Comparison of ENCODE assay signal across 1 cellular context in the genomic region with DNA sequence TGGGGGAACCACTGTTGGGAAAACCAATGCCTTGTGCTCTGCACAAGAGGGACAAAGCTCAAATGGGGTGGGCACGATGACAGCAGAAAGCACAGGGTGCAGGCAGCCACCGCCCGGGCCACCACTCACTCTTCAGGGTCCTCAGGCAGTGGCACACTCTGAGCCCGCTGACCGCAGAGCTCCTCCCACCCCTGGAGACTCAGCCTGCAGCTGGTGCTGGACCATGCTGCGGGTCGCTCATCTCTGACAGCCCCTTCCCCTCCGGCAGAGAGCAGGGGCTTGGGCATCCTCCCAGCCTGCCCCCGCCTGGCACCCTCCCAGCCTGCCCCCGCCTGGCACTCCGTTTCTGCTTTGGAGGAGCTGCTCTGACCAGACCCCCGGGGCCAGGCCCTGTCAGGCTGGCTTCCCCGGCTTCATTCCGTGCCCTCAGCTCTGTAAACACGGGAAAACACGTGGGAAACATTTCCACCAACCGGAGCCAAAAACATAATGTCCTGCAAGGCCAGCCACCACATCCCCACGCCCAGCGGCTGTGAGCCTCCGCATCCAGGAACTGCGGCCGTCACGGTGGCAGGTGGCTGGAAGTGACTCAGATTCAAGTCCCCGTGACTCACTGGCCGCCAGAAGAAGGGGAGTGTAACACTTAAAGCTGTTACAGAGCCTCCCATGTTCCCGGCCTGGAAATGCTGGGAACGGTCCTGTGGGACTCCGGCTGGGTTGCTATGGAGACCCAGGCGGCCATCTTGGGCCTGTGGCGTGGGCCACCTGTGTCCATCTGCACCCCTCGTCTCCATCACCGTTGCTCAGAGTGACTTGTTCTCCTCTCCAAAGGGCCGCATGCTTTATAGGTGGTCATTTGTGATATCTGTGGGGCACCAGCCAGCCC.
TF ChIP-seq lines count a peak whose summit lies in the region.

No MANE protein-coding gene starts in this region.

TF ChIP-seq in HepG2, 621 proteins besides CTCF, POLR2A, EP300 and RAD21 (continued from another document):
- TF ChIP-seq, protein P1, sequence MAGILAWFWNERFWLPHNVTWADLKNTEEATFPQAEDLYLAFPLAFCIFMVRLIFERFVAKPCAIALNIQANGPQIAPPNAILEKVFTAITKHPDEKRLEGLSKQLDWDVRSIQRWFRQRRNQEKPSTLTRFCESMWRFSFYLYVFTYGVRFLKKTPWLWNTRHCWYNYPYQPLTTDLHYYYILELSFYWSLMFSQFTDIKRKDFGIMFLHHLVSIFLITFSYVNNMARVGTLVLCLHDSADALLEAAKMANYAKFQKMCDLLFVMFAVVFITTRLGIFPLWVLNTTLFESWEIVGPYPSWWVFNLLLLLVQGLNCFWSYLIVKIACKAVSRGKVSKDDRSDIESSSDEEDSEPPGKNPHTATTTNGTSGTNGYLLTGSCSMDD (CRISPR knock-in tag; IDR thresholded peaks at IDR 0.05): no peak
- TF ChIP-seq ZSCAN21 (CRISPR knock-in tag; IDR thresholded peaks at IDR 0.05; ENCODE audit: borderline replicate concordance) (no peak), MED13 (CRISPR knock-in tag; IDR thresholded peaks at IDR 0.05) (no peak), CBX5 (CRISPR knock-in tag; IDR thresholded peaks at IDR 0.05; ENCODE audit: borderline replicate concordance) (no peak), MTERF4 (CRISPR knock-in tag; IDR thresholded peaks at IDR 0.05) (no peak), HNRNPUL1 (IDR thresholded peaks at IDR 0.05; ENCODE audit: low read depth, low read length) (no peak), DMAP1 (CRISPR knock-in tag; IDR thresholded peaks at IDR 0.05) (no peak), ZNF562 (CRISPR knock-in tag; IDR thresholded peaks at IDR 0.05; ENCODE audit: borderline replicate concordance) (no peak), ZBTB14 (CRISPR knock-in tag; IDR thresholded peaks at IDR 0.05) (no peak), ZFP36L1 (CRISPR knock-in tag; IDR thresholded peaks at IDR 0.05) (no peak), ZNF773 (CRISPR knock-in tag; IDR thresholded peaks at IDR 0.05; ENCODE audit: borderline replicate concordance) (no peak), GTF2F1 (IDR thresholded peaks at IDR 0.05; ENCODE audit: low read length) (no peak), KAT7 (CRISPR knock-in tag; IDR thresholded peaks at IDR 0.05; ENCODE audit: borderline replicate concordance) (no peak), GABPA (IDR thresholded peaks at IDR 0.05; ENCODE audit: low read depth, low read length) (no peak), GABPA (CRISPR knock-in tag; IDR thresholded peaks at IDR 0.05; ENCODE audit: low read depth) (no peak), SRY (CRISPR knock-in tag; IDR thresholded peaks at IDR 0.05) (no peak), SIX1 (CRISPR knock-in tag; IDR thresholded peaks at IDR 0.05; ENCODE audit: borderline replicate concordance) (no peak), PAWR (CRISPR knock-in tag; IDR thresholded peaks at IDR 0.05; ENCODE audit: borderline replicate concordance) (no peak), TCF7 (IDR thresholded peaks at IDR 0.05; ENCODE audit: low read depth) (no peak), ZNF3 (CRISPR knock-in tag; IDR thresholded peaks at IDR 0.05) (no peak), ZNF547 (CRISPR knock-in tag; IDR thresholded peaks at IDR 0.05) (0 out of 2 replicates have a peak, but pooled peaks have one; percentile 42), ZNF710 (CRISPR knock-in tag; IDR thresholded peaks at IDR 0.05; ENCODE audit: borderline replicate concordance) (0 out of 2 replicates have a peak, but pooled peaks have one; percentile 46), NBN (conservative IDR thresholded peaks at IDR 0.05) (no peak), KLF15 (CRISPR knock-in tag; IDR thresholded peaks at IDR 0.05; ENCODE audit: borderline replicate concordance) (no peak), ZNF275 (CRISPR knock-in tag; IDR thresholded peaks at IDR 0.05; ENCODE audit: borderline replicate concordance) (no peak), RBM22 (optimal IDR thresholded peaks at IDR 0.05; ENCODE audit: low read length) (no peak), CHD4 (IDR thresholded peaks at IDR 0.05; ENCODE audit: borderline replicate concordance, low read length) (no peak), ZNF224 (CRISPR knock-in tag; IDR thresholded peaks at IDR 0.05) (no peak), RBFOX2 (IDR thresholded peaks at IDR 0.05; ENCODE audit: low read depth, low read length) (no peak), ZNF766 (CRISPR knock-in tag; IDR thresholded peaks at IDR 0.05; ENCODE audit: borderline replicate concordance) (no peak), HES4 (CRISPR knock-in tag; IDR thresholded peaks at IDR 0.05; ENCODE audit: borderline replicate concordance) (no peak), KAT2B (IDR thresholded peaks at IDR 0.05; ENCODE audit: borderline replicate concordance, low read depth, low read length) (no peak), ZNF274 (CRISPR knock-in tag; IDR thresholded peaks at IDR 0.05) (0 out of 2 replicates have a peak, but pooled peaks have one; percentile 23), BRCA1 (CRISPR knock-in tag; IDR thresholded peaks at IDR 0.05) (no peak), CENPX (CRISPR knock-in tag; IDR thresholded peaks at IDR 0.05) (no peak), ELF4 (CRISPR knock-in tag; IDR thresholded peaks at IDR 0.05; ENCODE audit: borderline replicate concordance) (no peak), ZNF879 (CRISPR knock-in tag; IDR thresholded peaks at IDR 0.05) (no peak), ATF1 (CRISPR knock-in tag; IDR thresholded peaks at IDR 0.05) (no peak), PRPF4 (IDR thresholded peaks at IDR 0.05; ENCODE audit: low read depth, low read length, poor library complexity, severe bottlenecking) (no peak), NFYC (CRISPR knock-in tag; IDR thresholded peaks at IDR 0.05) (no peak), FLYWCH1 (CRISPR knock-in tag; IDR thresholded peaks at IDR 0.05) (no peak), KDM4B (CRISPR knock-in tag; IDR thresholded peaks at IDR 0.05) (no peak), NFKB2 (CRISPR knock-in tag; IDR thresholded peaks at IDR 0.05; ENCODE audit: borderline replicate concordance) (no peak), RBAK (CRISPR knock-in tag; IDR thresholded peaks at IDR 0.05) (no peak), FOXM1 (CRISPR knock-in tag; IDR thresholded peaks at IDR 0.05) (no peak), BHLHE40 (IDR thresholded peaks at IDR 0.05; ENCODE audit: low read length) (peak; percentile 20; the same call in 1 of the 2 replicates), SP2 (CRISPR knock-in tag; IDR thresholded peaks at IDR 0.05) (no peak), ZNF136 (CRISPR knock-in tag; IDR thresholded peaks at IDR 0.05; ENCODE audit: low read depth) (no peak), RBM39 (IDR thresholded peaks at IDR 0.05; ENCODE audit: low read depth, low read length, poor library complexity, severe bottlenecking) (no peak), SALL1 (CRISPR knock-in tag; IDR thresholded peaks at IDR 0.05) (no peak), CBX2 (IDR thresholded peaks at IDR 0.05; ENCODE audit: low read depth, low read length) (no peak), CBX2 (CRISPR knock-in tag; IDR thresholded peaks at IDR 0.05; ENCODE audit: low read depth) (no peak), SAFB2 (CRISPR knock-in tag; IDR thresholded peaks at IDR 0.05; ENCODE audit: borderline replicate concordance, low read depth) (no peak), FOSL1 (CRISPR knock-in tag; IDR thresholded peaks at IDR 0.05; ENCODE audit: borderline replicate concordance) (no peak)
- TF ChIP-seq, protein P2, sequence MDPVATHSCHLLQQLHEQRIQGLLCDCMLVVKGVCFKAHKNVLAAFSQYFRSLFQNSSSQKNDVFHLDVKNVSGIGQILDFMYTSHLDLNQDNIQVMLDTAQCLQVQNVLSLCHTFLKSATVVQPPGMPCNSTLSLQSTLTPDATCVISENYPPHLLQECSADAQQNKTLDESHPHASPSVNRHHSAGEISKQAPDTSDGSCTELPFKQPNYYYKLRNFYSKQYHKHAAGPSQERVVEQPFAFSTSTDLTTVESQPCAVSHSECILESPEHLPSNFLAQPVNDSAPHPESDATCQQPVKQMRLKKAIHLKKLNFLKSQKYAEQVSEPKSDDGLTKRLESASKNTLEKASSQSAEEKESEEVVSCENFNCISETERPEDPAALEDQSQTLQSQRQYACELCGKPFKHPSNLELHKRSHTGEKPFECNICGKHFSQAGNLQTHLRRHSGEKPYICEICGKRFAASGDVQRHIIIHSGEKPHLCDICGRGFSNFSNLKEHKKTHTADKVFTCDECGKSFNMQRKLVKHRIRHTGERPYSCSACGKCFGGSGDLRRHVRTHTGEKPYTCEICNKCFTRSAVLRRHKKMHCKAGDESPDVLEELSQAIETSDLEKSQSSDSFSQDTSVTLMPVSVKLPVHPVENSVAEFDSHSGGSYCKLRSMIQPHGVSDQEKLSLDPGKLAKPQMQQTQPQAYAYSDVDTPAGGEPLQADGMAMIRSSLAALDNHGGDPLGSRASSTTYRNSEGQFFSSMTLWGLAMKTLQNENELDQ (CRISPR knock-in tag; IDR thresholded peaks at IDR 0.05; ENCODE audit: borderline replicate concordance): no peak
- TF ChIP-seq, protein P3, sequence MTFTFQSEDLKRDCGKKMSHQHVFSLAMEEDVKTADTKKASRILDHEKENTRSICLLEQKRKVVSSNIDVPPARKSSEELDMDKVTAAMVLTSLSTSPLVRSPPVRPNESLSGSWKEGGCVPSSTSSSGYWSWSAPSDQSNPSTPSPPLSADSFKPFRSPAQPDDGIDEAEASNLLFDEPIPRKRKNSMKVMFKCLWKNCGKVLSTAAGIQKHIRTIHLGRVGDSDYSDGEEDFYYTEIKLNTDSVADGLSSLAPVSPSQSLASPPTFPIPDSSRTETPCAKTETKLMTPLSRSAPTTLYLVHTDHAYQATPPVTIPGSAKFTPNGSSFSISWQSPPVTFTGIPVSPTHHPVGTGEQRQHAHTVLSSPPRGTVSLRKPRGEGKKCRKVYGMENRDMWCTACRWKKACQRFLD (CRISPR knock-in tag; IDR thresholded peaks at IDR 0.05; ENCODE audit: borderline replicate concordance): no peak
